Comparison of ENCODE assay signal across 18 cellular contexts in the genomic region with DNA sequence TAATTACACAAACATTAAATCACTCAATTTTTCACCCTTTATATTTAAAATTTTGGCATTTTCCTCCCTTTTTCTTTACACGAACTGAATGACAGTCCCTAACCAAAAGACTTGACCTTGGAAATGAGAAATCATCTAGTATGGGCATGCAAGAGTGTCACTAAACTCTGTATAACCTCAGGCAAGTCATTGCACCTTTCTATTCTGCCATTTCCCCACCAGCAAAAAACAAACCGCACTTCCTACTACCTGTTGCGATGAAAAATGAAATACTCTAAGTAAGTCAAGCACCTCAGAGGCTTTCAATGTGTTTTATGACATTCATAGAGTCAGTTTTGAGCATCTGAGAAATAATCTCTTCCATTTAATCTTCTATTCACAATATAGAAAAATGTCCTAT. TPM values are rescaled to one million over a fixed set of nuclear protein-coding genes. Genes with fewer than 3 reads are reported as not detected.
DNase-seq lines count a peak whose midpoint lies in the region; ATAC-seq and FAIRE-seq lines count a peak whose summit lies in the region.
"Had no signal": no experiment of that assay in that cellular context is flagged by ENCODE, and none has a peak within 500 bp of the region (broad histone marks: within the 10 kb centered on the region; RNA-seq: fewer than 3 reads in every experiment).

No MANE protein-coding gene starts in this region.

- FAIRE-seq in HTR-8/SVneo (lab: Jason Lieb, UNC): no peak

- POLR2A ChIA-PET in activated CD4-positive, alpha-beta memory T cell treated with anti-CD3 and anti-CD28 coated beads, Interleukin-2, amount 10 ng/mL, durations not matched to agents 7 days and 5 days (lab: Charles Lee): interaction anchor here (0.8 to 13.2 kb wide), 8 partner anchors 10 to 67 kb away, joined by 3 to 132 read pairs (median 6); a partner anchor contains a TSS

- H3K27me3 Mint-ChIP-seq in activated naive CD4-positive, alpha-beta T cell treated with anti-CD3 and anti-CD28 coated beads, Interleukin-2, amount 50 U/mL, for 24 hours: no peaks in the 10 kb centered on the region
- no peaks in the 10 kb centered on the region for H3K27me3 Mint-ChIP-seq in activated CD4-positive, alpha-beta memory T cell treated with anti-CD3 and anti-CD28 coated beads, Interleukin-2, amount 10 ng/mL, durations not matched to agents 7 days and 5 days
- H3K27me3 Mint-ChIP-seq in memory B cell: no peaks in the 10 kb centered on the region
- H3K27me3 Mint-ChIP-seq: brain had no signal

- no peak for DNase-seq in activated naive CD4-positive, alpha-beta T cell (lab: John Stamatoyannopoulos, UW)
- DNase-seq in activated CD4-positive, alpha-beta memory T cell treated with anti-CD3 and anti-CD28 coated beads, Interleukin-2, amount 10 ng/mL, durations not matched to agents 7 days and 5 days: peak; percentile 33
- DNase-seq in memory B cell (ENCODE audit: low spot score in 2 of 2) (no peak), midbrain (lab: John Stamatoyannopoulos, UW) (no peak), HuH-7 (ENCODE audit: low spot score) (no peak), HTR-8/SVneo (ENCODE audit: insufficient read length, low spot score) (no peak)
- DNase-seq: GDM1; H9; lower lobe of right lung; MG63; NCI-H1694 treated with DMSO at 0.1 percent for 48 hours; NCI-H446; nephron progenitor cell; SHP77; stimulated activated CD4-positive, alpha-beta T cell treated with anti-CD3 and anti-CD28 coated beads, Interleukin-15, amount 100 ng/mL, for 24 hours had no signal

- H3K4me1 Mint-ChIP-seq in activated naive CD4-positive, alpha-beta T cell treated with anti-CD3 and anti-CD28 coated beads, Interleukin-2, amount 50 U/mL, for 24 hours: peaks cover 99% of the 10 kb centered on the region
- H3K4me1 Mint-ChIP-seq in activated CD4-positive, alpha-beta memory T cell treated with anti-CD3 and anti-CD28 coated beads, Interleukin-2, amount 10 ng/mL, durations not matched to agents 7 days and 5 days: peaks cover 96% of the 10 kb centered on the region
- H3K4me1 Mint-ChIP-seq in memory B cell: peaks cover 63% of the 10 kb centered on the region

- peak overlapping the region; percentile 98 for H3K27ac Mint-ChIP-seq in activated naive CD4-positive, alpha-beta T cell treated with anti-CD3 and anti-CD28 coated beads, Interleukin-2, amount 50 U/mL, for 24 hours
- H3K27ac Mint-ChIP-seq in activated CD4-positive, alpha-beta memory T cell treated with anti-CD3 and anti-CD28 coated beads, Interleukin-2, amount 10 ng/mL, durations not matched to agents 7 days and 5 days: peak overlapping the region; percentile 67
- peak overlapping the region; percentile 90 for H3K27ac Mint-ChIP-seq in memory B cell
- H3K27ac Mint-ChIP-seq: H9, nephron progenitor cell had no signal

- H3K36me3 Mint-ChIP-seq in activated naive CD4-positive, alpha-beta T cell treated with anti-CD3 and anti-CD28 coated beads, Interleukin-2, amount 50 U/mL, for 24 hours: peaks cover 14% of the 10 kb centered on the region
- peaks cover 41% of the 10 kb centered on the region for H3K36me3 Mint-ChIP-seq in activated CD4-positive, alpha-beta memory T cell treated with anti-CD3 and anti-CD28 coated beads, Interleukin-2, amount 10 ng/mL, durations not matched to agents 7 days and 5 days (ENCODE audit: low read depth)
- H3K36me3 Mint-ChIP-seq in memory B cell: peaks cover 13% of the 10 kb centered on the region

- peak overlapping the region; percentile 76 for H3K4me3 Mint-ChIP-seq in activated naive CD4-positive, alpha-beta T cell treated with anti-CD3 and anti-CD28 coated beads, Interleukin-2, amount 50 U/mL, for 24 hours
- peak overlapping the region; percentile 2 for H3K4me3 Mint-ChIP-seq in activated CD4-positive, alpha-beta memory T cell treated with anti-CD3 and anti-CD28 coated beads, Interleukin-2, amount 10 ng/mL, durations not matched to agents 7 days and 5 days
- H3K4me3 Mint-ChIP-seq in memory B cell: peak overlapping the region; percentile 49
- H3K4me3 Mint-ChIP-seq: brain, H9, nephron progenitor cell had no signal

- CTCF ChIA-PET in activated CD4-positive, alpha-beta memory T cell treated with anti-CD3 and anti-CD28 coated beads, Interleukin-2, amount 10 ng/mL, durations not matched to agents 7 days and 5 days (lab: Charles Lee): interaction anchor here (0.7 to 1.5 kb wide), 3 partner anchors 41 to 45 kb away, joined by 3 to 4 read pairs (median 4); no protein-coding TSS in a partner anchor

- no peaks in the 10 kb centered on the region for H3K9me3 Mint-ChIP-seq in activated naive CD4-positive, alpha-beta T cell treated with anti-CD3 and anti-CD28 coated beads, Interleukin-2, amount 50 U/mL, for 24 hours
- H3K9me3 Mint-ChIP-seq in activated CD4-positive, alpha-beta memory T cell treated with anti-CD3 and anti-CD28 coated beads, Interleukin-2, amount 10 ng/mL, durations not matched to agents 7 days and 5 days: no peaks in the 10 kb centered on the region
- H3K9me3 Mint-ChIP-seq in memory B cell: no peaks in the 10 kb centered on the region
- H3K9me3 Mint-ChIP-seq: H9, nephron progenitor cell had no signal

- ATAC-seq in memory B cell (ENCODE audit: low read depth): no peak
- no peak for ATAC-seq in HG03045 (IDR thresholded peaks at IDR 0.05; ENCODE audit: unreplicated experiment)
- ATAC-seq: lower lobe of right lung had no signal

RNA-seq across cellular contexts. Expression of a gene that starts 44.1 kb away (rescaled TPM):
- 100 to 1,000 TPM; 214 to 246 TPM for total RNA-seq in activated CD4-positive, alpha-beta memory T cell treated with anti-CD3 and anti-CD28 coated beads, Interleukin-2, amount 10 ng/mL, durations not matched to agents 7 days and 5 days

Comparison
In these comparisons a context has a peak if more than half of its experiments do, and no peak if none do; other contexts are left out.
1. H3K4me3 Mint-ChIP-seq: peak in every context shown above with its lines; median percentile 76 in activated naive CD4-positive, alpha-beta T cell treated with anti-CD3 and anti-CD28 coated beads, Interleukin-2, amount 50 U/mL, for 24 hours; 49 in memory B cell; 2 in activated CD4-positive, alpha-beta memory T cell treated with anti-CD3 and anti-CD28 coated beads, Interleukin-2, amount 10 ng/mL, durations not matched to agents 7 days and 5 days.